Comparison of ENCODE assay signal across 8 cellular contexts in the genomic region with DNA sequence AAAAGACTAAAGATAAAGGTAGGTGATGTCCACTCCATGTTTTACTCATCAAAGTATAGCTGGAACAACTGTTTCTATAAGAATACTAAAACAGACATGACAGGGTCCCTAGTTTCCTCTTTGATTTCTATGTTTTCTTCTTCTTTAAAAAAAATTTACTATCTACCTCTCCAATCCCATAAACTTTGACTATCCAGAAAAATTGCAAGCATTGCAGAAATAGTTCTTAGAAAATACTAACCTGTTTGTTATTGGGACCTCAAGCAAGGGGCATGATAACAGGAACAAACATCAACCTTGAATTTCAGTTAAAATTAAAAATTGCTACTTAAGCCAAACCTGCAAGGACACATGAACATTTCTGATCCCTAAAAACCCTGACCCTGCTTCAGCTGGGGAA.
"Had no signal": no experiment of that assay in that cellular context is flagged by ENCODE, and none has a peak within 500 bp of the region (broad histone marks: within the 10 kb centered on the region; RNA-seq: fewer than 3 reads in every experiment).

No MANE protein-coding gene starts in this region.

- H3K27me3 Mint-ChIP-seq: IgD-negative memory B cell had no signal

- H2AFZ ChIP-seq: GM23248 had no signal

- H3K36me3 Mint-ChIP-seq: IgD-negative memory B cell had no signal

- H3K9ac ChIP-seq: GM23248 had no signal

- H3K4me3 Mint-ChIP-seq: H9, IgD-negative memory B cell had no signal

- H3K27ac Mint-ChIP-seq: H9, IgD-negative memory B cell had no signal

- H3K4me1 Mint-ChIP-seq: H9, IgD-negative memory B cell had no signal

- DNase-seq: GM23248, H9, HCEC 1CT, KG1 had no signal

- H3K4me3 ChIP-seq: GM23248 had no signal

- H3K27ac ChIP-seq: GM23248, HL-60 had no signal

- FAIRE-seq: H1, H54 had no signal

- H3K9me3 Mint-ChIP-seq: H9 had no signal
